21 cellular contexts compared by ENCODE assay signal in genomic region chr6:107646176-107646575, GRCh38.
DNase-seq lines count a peak whose midpoint lies in the region; ATAC-seq and TF ChIP-seq lines count a peak whose summit lies in the region.
"Had no signal": no experiment of that assay in that cellular context is flagged by ENCODE, and none has a peak within 500 bp of the region (broad histone marks: within the 10 kb centered on the region; RNA-seq: fewer than 3 reads in every experiment).

No MANE protein-coding gene starts in this region.

- peaks cover 5% of the 10 kb centered on the region for H3K27me3 Mint-ChIP-seq in GM23338 (ENCODE audit: insufficient read depth, low read depth, poor library complexity)

- H3F3A ChIP-seq in GM23338 (replicated peaks; ENCODE audit: low read depth) = no peaks in the 10 kb centered on the region

- intact Hi-C loops in left cardiac atrium (cut with DNase I) = no loop called here

- no peaks in the 10 kb centered on the region for H3K79me2 ChIP-seq in GM23338 (replicated peaks; ENCODE audit: insufficient read depth)

- no peaks in the 10 kb centered on the region for H3K36me3 ChIP-seq in neutrophil
- no peaks in the 10 kb centered on the region for H3K36me3 ChIP-seq in GM23338 (ENCODE audit: insufficient read depth)
- H3K36me3 ChIP-seq: prostate gland, suprapubic skin had no signal

- no peaks in the 10 kb centered on the region for H3K9me2 ChIP-seq in GM23338 (ENCODE audit: insufficient read depth)

- peak; percentile 69 for DNase-seq in AG08395 (ENCODE audit: low spot score)
- peak; percentile 63 to 70 for DNase-seq in cardiac fibroblast (ENCODE audit: low read depth in 2 of 2)
- DNase-seq in left cardiac atrium = peak; percentile 77
- DNase-seq in epidermal melanocyte (ENCODE audit: insufficient read length, low spot score) = no peak
- no peak for DNase-seq in GM23338 (ENCODE audit: low spot score)
- DNase-seq: 8988T; activated CD4-positive, alpha-beta memory T cell treated with anti-CD3 and anti-CD28 coated beads for 36 hours; activated naive CD8-positive, alpha-beta T cell treated with anti-CD3 and anti-CD28 coated beads, Interleukin-2, amount 10 ng/mL, durations not matched to agents 7 days and 5 days; activated T-cell treated with anti-CD3 and anti-CD28 coated beads, Interleukin-2, amount 50 U/mL, for 4 hours; CD4-positive, CD25-positive, alpha-beta regulatory T cell; cerebellar nuclear complex; DMS79; kidney glomerular epithelial cell; NCI-H187 treated with DMSO at 0.1 percent for 48 hours; NCI-H524; PC-3 had no signal

- ATAC-seq in left cardiac atrium (peak; percentile 77 to 81), HG03439 (IDR thresholded peaks at IDR 0.05; ENCODE audit: unreplicated experiment) (no peak), GM19455 (IDR thresholded peaks at IDR 0.05; ENCODE audit: unreplicated experiment) (no peak), GM23338 (no peak)
- ATAC-seq: activated T-cell treated with anti-CD3 and anti-CD28 coated beads, Interleukin-2, amount 50 U/mL, for 4 hours; PC-3 had no signal

- H2AFZ ChIP-seq in GM23338 = no peak overlapping the region

- no peaks in the 10 kb centered on the region for H3K27me3 ChIP-seq in neutrophil
- H3K27me3 ChIP-seq in GM23338 (ENCODE audit: insufficient read depth) = no peaks in the 10 kb centered on the region
- H3K27me3 ChIP-seq: suprapubic skin had no signal

- no peak overlapping the region for H3K4me3 Mint-ChIP-seq in GM23338
- H3K4me3 Mint-ChIP-seq: activated CD4-positive, alpha-beta memory T cell treated with anti-CD3 and anti-CD28 coated beads for 36 hours; activated naive CD8-positive, alpha-beta T cell treated with anti-CD3 and anti-CD28 coated beads, Interleukin-2, amount 10 ng/mL, durations not matched to agents 7 days and 5 days; activated T-cell treated with anti-CD3 and anti-CD28 coated beads, Interleukin-2, amount 50 U/mL, for 4 hours; CD4-positive, CD25-positive, alpha-beta regulatory T cell had no signal

- no peak for TF ChIP-seq CTCF in cardiac fibroblast (IDR thresholded peaks at IDR 0.05; ENCODE audit: low read depth, low read length)
- TF ChIP-seq CTCF in neutrophil (IDR thresholded peaks at IDR 0.05) = no peak
- TF ChIP-seq CTCF in GM23338 (conservative IDR thresholded peaks at IDR 0.05; ENCODE audit: low read depth in 2 of 2) = no peak

- H3K9me3 ChIP-seq in neutrophil = no peaks in the 10 kb centered on the region
- H3K9me3 ChIP-seq: prostate gland, suprapubic skin had no signal

- no peak overlapping the region for H3K27ac Mint-ChIP-seq in GM23338
- H3K27ac Mint-ChIP-seq: activated CD4-positive, alpha-beta memory T cell treated with anti-CD3 and anti-CD28 coated beads for 36 hours; activated naive CD8-positive, alpha-beta T cell treated with anti-CD3 and anti-CD28 coated beads, Interleukin-2, amount 10 ng/mL, durations not matched to agents 7 days and 5 days; CD4-positive, CD25-positive, alpha-beta regulatory T cell had no signal

- no peaks in the 10 kb centered on the region for H4K20me1 ChIP-seq in GM23338 (replicated peaks; ENCODE audit: insufficient read depth)

- H3K27ac ChIP-seq in neutrophil = peak overlapping the region; percentile 57
- no peak overlapping the region for H3K27ac ChIP-seq in GM23338 (ENCODE audit: low read depth)
- H3K27ac ChIP-seq: prostate gland, suprapubic skin had no signal

- H3K4me1 Mint-ChIP-seq in GM23338 = no peaks in the 10 kb centered on the region; the same call in 2 of the 3 replicates
- H3K4me1 Mint-ChIP-seq: CD4-positive, CD25-positive, alpha-beta regulatory T cell had no signal

- H3K4me3 ChIP-seq in cardiac fibroblast (replicated peaks in 1 of 2; ENCODE audit: low read depth in 2 of 2, low read length in 2 of 2) (no peak overlapping the region), neutrophil (ENCODE audit: low read depth in 1 of 2, low read length in 1 of 2) (no peak overlapping the region), GM23338 (no peak overlapping the region)
- H3K4me3 ChIP-seq: prostate gland, suprapubic skin had no signal

- no peak overlapping the region for H3K4me2 ChIP-seq in GM23338

- H3K9me3 Mint-ChIP-seq in GM23338 = no peaks in the 10 kb centered on the region
- H3K9me3 Mint-ChIP-seq: activated CD4-positive, alpha-beta memory T cell treated with anti-CD3 and anti-CD28 coated beads for 36 hours; activated naive CD8-positive, alpha-beta T cell treated with anti-CD3 and anti-CD28 coated beads, Interleukin-2, amount 10 ng/mL, durations not matched to agents 7 days and 5 days; activated T-cell treated with anti-CD3 and anti-CD28 coated beads, Interleukin-2, amount 50 U/mL, for 4 hours; CD4-positive, CD25-positive, alpha-beta regulatory T cell had no signal

- H3K4me1 ChIP-seq in neutrophil (ENCODE audit: control insufficient read depth in 1 of 2, insufficient read depth in 1 of 2, low read depth in 1 of 2, low read length in 1 of 2) = peaks cover 46% of the 10 kb centered on the region in 2 experiments
- H3K4me1 ChIP-seq in GM23338 (ENCODE audit: insufficient read depth) = peaks cover 5% of the 10 kb centered on the region; the same call in 1 of the 2 replicates
- H3K4me1 ChIP-seq: prostate gland had no signal

- peaks cover under 1% of the 10 kb centered on the region; the same call in 2 of the 3 replicates for H3K36me3 Mint-ChIP-seq in GM23338 (ENCODE audit: low read depth)
- H3K36me3 Mint-ChIP-seq: activated CD4-positive, alpha-beta memory T cell treated with anti-CD3 and anti-CD28 coated beads for 36 hours; CD4-positive, CD25-positive, alpha-beta regulatory T cell had no signal

TF ChIP-seq in GM23338, 12 proteins besides CTCF, POLR2A, EP300 and RAD21:
- no peak for TF ChIP-seq JUNB (IDR thresholded peaks at IDR 0.05; ENCODE audit: unreplicated experiment)
- TF ChIP-seq STAT1 (IDR thresholded peaks at IDR 0.05; ENCODE audit: unreplicated experiment) = no peak
- TF ChIP-seq ZNF114 (CRISPR knock-in tag; IDR thresholded peaks at IDR 0.05) = no peak
- TF ChIP-seq REST (IDR thresholded peaks at IDR 0.05; ENCODE audit: unreplicated experiment) = no peak
- no peak for TF ChIP-seq EZH2phosphoT487 (IDR thresholded peaks at IDR 0.05; ENCODE audit: unreplicated experiment)
- TF ChIP-seq POLR2AphosphoS5 (IDR thresholded peaks at IDR 0.05; ENCODE audit: low read depth) = no peak
- TF ChIP-seq EZH2 (IDR thresholded peaks at IDR 0.05; ENCODE audit: low read depth, unreplicated experiment) = no peak
- TF ChIP-seq NANOG (IDR thresholded peaks at IDR 0.05; ENCODE audit: borderline replicate concordance) = no peak
- TF ChIP-seq CREB1 (CRISPR knock-in tag; IDR thresholded peaks at IDR 0.05; ENCODE audit: low read depth) = no peak
- no peak for TF ChIP-seq ETS1 (IDR thresholded peaks at IDR 0.05)

Comparison
In these comparisons a context has a peak if more than half of its experiments do, and no peak if none do; other contexts are left out.
1. DNase-seq: peak in AG08395 (single experiment), cardiac fibroblast (2 of 2) and left cardiac atrium (single experiment); none in epidermal melanocyte (single experiment) and GM23338 (single experiment).
2. ATAC-seq: peak in left cardiac atrium (2 of 2); none in HG03439 (single experiment), GM19455 (single experiment) and GM23338 (single experiment).